Comparison of ENCODE assay signal across 19 cellular contexts in the genomic region with DNA sequence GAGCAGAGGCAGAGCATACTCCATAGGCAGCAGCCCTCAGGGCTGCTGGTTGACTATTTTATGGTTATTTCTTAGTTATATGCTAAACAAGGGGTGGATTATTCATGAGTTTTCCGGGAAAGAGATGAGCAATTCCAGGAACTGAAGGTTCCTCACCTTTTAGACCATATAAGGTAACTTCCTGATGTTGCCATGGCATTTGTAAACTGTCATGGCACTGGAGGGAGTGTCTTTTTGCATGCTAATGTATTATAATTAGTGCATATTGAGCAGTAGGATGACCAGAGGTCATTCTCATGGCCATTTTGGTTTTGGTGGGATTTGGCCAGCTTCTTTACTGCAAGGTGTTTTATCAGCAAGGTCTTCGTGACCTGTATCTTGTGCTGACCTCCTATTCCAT. TPM values are rescaled to one million over a fixed set of nuclear protein-coding genes. Genes with fewer than 3 reads are reported as not detected.
DNase-seq lines count a peak whose midpoint lies in the region; ATAC-seq, FAIRE-seq and TF ChIP-seq lines count a peak whose summit lies in the region.
"Had no signal": no experiment of that assay in that cellular context is flagged by ENCODE, and none has a peak within 500 bp of the region (broad histone marks: within the 10 kb centered on the region; RNA-seq: fewer than 3 reads in every experiment).

No MANE protein-coding gene starts in this region.

- no peaks in the 10 kb centered on the region for H3K36me3 Mint-ChIP-seq in activated CD4-positive, alpha-beta T cell treated with anti-CD3 and anti-CD28 coated beads for 36 hours (ENCODE audit: low read depth)
- H3K36me3 Mint-ChIP-seq in activated CD4-positive, alpha-beta T cell treated with anti-CD3 and anti-CD28 coated beads, Interleukin-2, amount 10 ng/mL, durations not matched to agents 7 days and 5 days (ENCODE audit: low read depth): no peaks in the 10 kb centered on the region
- peaks cover 31% of the 10 kb centered on the region for H3K36me3 Mint-ChIP-seq in WTC11

- no peaks in the 10 kb centered on the region for H3K4me1 ChIP-seq in foreskin keratinocyte
- H3K4me1 ChIP-seq: A549, Caco-2 had no signal

- ATAC-seq in activated CD4-positive, alpha-beta T cell treated with anti-CD3 and anti-CD28 coated beads for 36 hours: peak; percentile 13
- ATAC-seq in WTC11: peak; percentile 54
- peak; percentile 52 for ATAC-seq in foreskin keratinocyte
- ATAC-seq: A549 had no signal

- POLR2A ChIA-PET in activated CD4-positive, alpha-beta T cell treated with anti-CD3 and anti-CD28 coated beads for 36 hours (lab: Charles Lee): no interaction called here
- POLR2A ChIA-PET in activated CD4-positive, alpha-beta T cell treated with anti-CD3 and anti-CD28 coated beads, Interleukin-2, amount 10 ng/mL, durations not matched to agents 7 days and 5 days (lab: Charles Lee): no interaction called here
- POLR2A ChIA-PET in WTC11 (lab: Charles Lee): no interaction called here

- peaks cover 3% of the 10 kb centered on the region for H3K27me3 Mint-ChIP-seq in activated CD4-positive, alpha-beta T cell treated with anti-CD3 and anti-CD28 coated beads for 36 hours
- peaks cover 3% of the 10 kb centered on the region for H3K27me3 Mint-ChIP-seq in activated CD4-positive, alpha-beta T cell treated with anti-CD3 and anti-CD28 coated beads, Interleukin-2, amount 10 ng/mL, durations not matched to agents 7 days and 5 days
- H3K27me3 Mint-ChIP-seq in WTC11 (ENCODE audit: low read depth): no peaks in the 10 kb centered on the region

- intact Hi-C loops in activated CD4-positive, alpha-beta T cell treated with anti-CD3 and anti-CD28 coated beads for 36 hours (cut with DNase I, micrococcal nuclease): no loop called here

- TF ChIP-seq CTCF in WTC11 (IDR thresholded peaks at IDR 0.05) (no peak), foreskin keratinocyte (conservative IDR thresholded peaks at IDR 0.05) (no peak)

- H3K4me1 Mint-ChIP-seq in activated CD4-positive, alpha-beta T cell treated with anti-CD3 and anti-CD28 coated beads for 36 hours: peaks cover 12% of the 10 kb centered on the region
- peaks cover 5% of the 10 kb centered on the region for H3K4me1 Mint-ChIP-seq in activated CD4-positive, alpha-beta T cell treated with anti-CD3 and anti-CD28 coated beads, Interleukin-2, amount 10 ng/mL, durations not matched to agents 7 days and 5 days
- peaks cover 37% of the 10 kb centered on the region for H3K4me1 Mint-ChIP-seq in WTC11

- peak; percentile 46 for FAIRE-seq in urothelium cell line (lab: Jason Lieb, UNC)
- FAIRE-seq in frontal cortex (lab: Jason Lieb, UNC): no peak
- FAIRE-seq: A549, D721Med, G401.6, GM12891, GM19239 had no signal

- H3K4me3 Mint-ChIP-seq in activated CD4-positive, alpha-beta T cell treated with anti-CD3 and anti-CD28 coated beads for 36 hours: no peak overlapping the region
- H3K4me3 Mint-ChIP-seq in activated CD4-positive, alpha-beta T cell treated with anti-CD3 and anti-CD28 coated beads, Interleukin-2, amount 10 ng/mL, durations not matched to agents 7 days and 5 days: no peak overlapping the region
- no peak overlapping the region for H3K4me3 Mint-ChIP-seq in WTC11
- H3K4me3 Mint-ChIP-seq: CD4-positive, alpha-beta T cell had no signal

- H3K27ac ChIP-seq in foreskin keratinocyte: no peak overlapping the region
- H3K27ac ChIP-seq: 22Rv1, A549, C4-2B had no signal

- H3K27me3 ChIP-seq in foreskin keratinocyte: no peaks in the 10 kb centered on the region

- DNase-seq in activated CD4-positive, alpha-beta T cell treated with anti-CD3 and anti-CD28 coated beads for 36 hours: no peak
- DNase-seq in activated CD4-positive, alpha-beta T cell treated with anti-CD3 and anti-CD28 coated beads, Interleukin-2, amount 10 ng/mL, durations not matched to agents 7 days and 5 days: no peak
- no peak for DNase-seq in WTC11 (ENCODE audit: low spot score)
- DNase-seq in foreskin keratinocyte: peak in 1 of 2 donors; percentile 48
- no peak for DNase-seq in urothelium cell line (ENCODE audit: low spot score)
- DNase-seq in frontal cortex (ENCODE audit: low spot score in 2 of 2): no peak
- no peak for DNase-seq in midbrain (lab: John Stamatoyannopoulos, UW)
- DNase-seq in NCI-H446 (lab: John Stamatoyannopoulos, UW): no peak
- DNase-seq: AML-193; Caco-2; CD4-positive, alpha-beta T cell; GOT3 had no signal

- CTCF ChIA-PET in activated CD4-positive, alpha-beta T cell treated with anti-CD3 and anti-CD28 coated beads for 36 hours (lab: Charles Lee): interaction anchor here (1.3 kb wide), 1 partner anchor 8 kb away, joined by 3 read pairs; no protein-coding TSS in a partner anchor
- CTCF ChIA-PET in activated CD4-positive, alpha-beta T cell treated with anti-CD3 and anti-CD28 coated beads, Interleukin-2, amount 10 ng/mL, durations not matched to agents 7 days and 5 days (lab: Charles Lee): no interaction called here
- CTCF ChIA-PET in WTC11 (lab: Charles Lee): no interaction called here

- peaks cover 10% of the 10 kb centered on the region for H3K9me3 Mint-ChIP-seq in activated CD4-positive, alpha-beta T cell treated with anti-CD3 and anti-CD28 coated beads for 36 hours (ENCODE audit: low read depth)
- H3K9me3 Mint-ChIP-seq in activated CD4-positive, alpha-beta T cell treated with anti-CD3 and anti-CD28 coated beads, Interleukin-2, amount 10 ng/mL, durations not matched to agents 7 days and 5 days: peaks cover 9% of the 10 kb centered on the region
- peaks cover 50% of the 10 kb centered on the region for H3K9me3 Mint-ChIP-seq in WTC11

- no peak overlapping the region for H3K27ac Mint-ChIP-seq in activated CD4-positive, alpha-beta T cell treated with anti-CD3 and anti-CD28 coated beads for 36 hours
- H3K27ac Mint-ChIP-seq in activated CD4-positive, alpha-beta T cell treated with anti-CD3 and anti-CD28 coated beads, Interleukin-2, amount 10 ng/mL, durations not matched to agents 7 days and 5 days: no peak overlapping the region
- H3K27ac Mint-ChIP-seq in WTC11: no peak overlapping the region
- H3K27ac Mint-ChIP-seq: CD4-positive, alpha-beta T cell had no signal

TF ChIP-seq in WTC11, 78 proteins besides CTCF, POLR2A, EP300 and RAD21 (continues in another document):
- no peak for TF ChIP-seq NFYB (CRISPR knock-in tag; conservative IDR thresholded peaks at IDR 0.05; ENCODE audit: low read depth)
- TF ChIP-seq, protein P1, sequence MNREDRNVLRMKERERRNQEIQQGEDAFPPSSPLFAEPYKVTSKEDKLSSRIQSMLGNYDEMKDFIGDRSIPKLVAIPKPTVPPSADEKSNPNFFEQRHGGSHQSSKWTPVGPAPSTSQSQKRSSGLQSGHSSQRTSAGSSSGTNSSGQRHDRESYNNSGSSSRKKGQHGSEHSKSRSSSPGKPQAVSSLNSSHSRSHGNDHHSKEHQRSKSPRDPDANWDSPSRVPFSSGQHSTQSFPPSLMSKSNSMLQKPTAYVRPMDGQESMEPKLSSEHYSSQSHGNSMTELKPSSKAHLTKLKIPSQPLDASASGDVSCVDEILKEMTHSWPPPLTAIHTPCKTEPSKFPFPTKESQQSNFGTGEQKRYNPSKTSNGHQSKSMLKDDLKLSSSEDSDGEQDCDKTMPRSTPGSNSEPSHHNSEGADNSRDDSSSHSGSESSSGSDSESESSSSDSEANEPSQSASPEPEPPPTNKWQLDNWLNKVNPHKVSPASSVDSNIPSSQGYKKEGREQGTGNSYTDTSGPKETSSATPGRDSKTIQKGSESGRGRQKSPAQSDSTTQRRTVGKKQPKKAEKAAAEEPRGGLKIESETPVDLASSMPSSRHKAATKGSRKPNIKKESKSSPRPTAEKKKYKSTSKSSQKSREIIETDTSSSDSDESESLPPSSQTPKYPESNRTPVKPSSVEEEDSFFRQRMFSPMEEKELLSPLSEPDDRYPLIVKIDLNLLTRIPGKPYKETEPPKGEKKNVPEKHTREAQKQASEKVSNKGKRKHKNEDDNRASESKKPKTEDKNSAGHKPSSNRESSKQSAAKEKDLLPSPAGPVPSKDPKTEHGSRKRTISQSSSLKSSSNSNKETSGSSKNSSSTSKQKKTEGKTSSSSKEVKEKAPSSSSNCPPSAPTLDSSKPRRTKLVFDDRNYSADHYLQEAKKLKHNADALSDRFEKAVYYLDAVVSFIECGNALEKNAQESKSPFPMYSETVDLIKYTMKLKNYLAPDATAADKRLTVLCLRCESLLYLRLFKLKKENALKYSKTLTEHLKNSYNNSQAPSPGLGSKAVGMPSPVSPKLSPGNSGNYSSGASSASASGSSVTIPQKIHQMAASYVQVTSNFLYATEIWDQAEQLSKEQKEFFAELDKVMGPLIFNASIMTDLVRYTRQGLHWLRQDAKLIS (CRISPR knock-in tag; IDR thresholded peaks at IDR 0.05; ENCODE audit: borderline replicate concordance): no peak
- no peak for TF ChIP-seq HMGA2 (CRISPR knock-in tag; IDR thresholded peaks at IDR 0.05)
- TF ChIP-seq ZNF671 (CRISPR knock-in tag; IDR thresholded peaks at IDR 0.05): no peak
- TF ChIP-seq TP53 (CRISPR knock-in tag; IDR thresholded peaks at IDR 0.05): no peak
- TF ChIP-seq, protein P2, sequence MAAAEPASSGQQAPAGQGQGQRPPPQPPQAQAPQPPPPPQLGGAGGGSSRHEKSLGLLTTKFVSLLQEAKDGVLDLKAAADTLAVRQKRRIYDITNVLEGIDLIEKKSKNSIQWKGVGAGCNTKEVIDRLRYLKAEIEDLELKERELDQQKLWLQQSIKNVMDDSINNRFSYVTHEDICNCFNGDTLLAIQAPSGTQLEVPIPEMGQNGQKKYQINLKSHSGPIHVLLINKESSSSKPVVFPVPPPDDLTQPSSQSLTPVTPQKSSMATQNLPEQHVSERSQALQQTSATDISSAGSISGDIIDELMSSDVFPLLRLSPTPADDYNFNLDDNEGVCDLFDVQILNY (CRISPR knock-in tag; IDR thresholded peaks at IDR 0.05): no peak
- TF ChIP-seq GTF2I (CRISPR knock-in tag; conservative IDR thresholded peaks at IDR 0.05): no peak
- no peak for TF ChIP-seq CBFB (CRISPR knock-in tag; IDR thresholded peaks at IDR 0.05; ENCODE audit: low read depth)
- TF ChIP-seq, protein P3, sequence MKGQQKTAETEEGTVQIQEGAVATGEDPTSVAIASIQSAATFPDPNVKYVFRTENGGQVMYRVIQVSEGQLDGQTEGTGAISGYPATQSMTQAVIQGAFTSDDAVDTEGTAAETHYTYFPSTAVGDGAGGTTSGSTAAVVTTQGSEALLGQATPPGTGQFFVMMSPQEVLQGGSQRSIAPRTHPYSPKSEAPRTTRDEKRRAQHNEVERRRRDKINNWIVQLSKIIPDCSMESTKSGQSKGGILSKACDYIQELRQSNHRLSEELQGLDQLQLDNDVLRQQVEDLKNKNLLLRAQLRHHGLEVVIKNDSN (CRISPR knock-in tag; IDR thresholded peaks at IDR 0.05): no peak
- TF ChIP-seq NFE2L1 (CRISPR knock-in tag; IDR thresholded peaks at IDR 0.05): no peak
- TF ChIP-seq GABPB1 (CRISPR knock-in tag; IDR thresholded peaks at IDR 0.05): no peak

RNA-seq across cellular contexts. Expression of gene C3orf38, which starts 42.3 kb away (rescaled TPM):
- 10 to 100 TPM; 22.4 to 27.4 TPM for total RNA-seq in activated CD4-positive, alpha-beta T cell treated with anti-CD3 and anti-CD28 coated beads for 36 hours
- total RNA-seq in activated CD4-positive, alpha-beta T cell treated with anti-CD3 and anti-CD28 coated beads, Interleukin-2, amount 10 ng/mL, durations not matched to agents 7 days and 5 days: 10 to 100 TPM; 30.5 to 40.1 TPM
- total RNA-seq in WTC11 (2021) (22.5 to 24.1 TPM (median 23.9 TPM) in 3 replicates), foreskin keratinocyte (21.0 and 22.5 TPM in 2 replicates), frontal cortex (67.3 TPM)
- polyA plus RNA-seq in foreskin keratinocyte: 9.3 and 11.1 TPM in 2 replicates
